In the genomic region with DNA sequence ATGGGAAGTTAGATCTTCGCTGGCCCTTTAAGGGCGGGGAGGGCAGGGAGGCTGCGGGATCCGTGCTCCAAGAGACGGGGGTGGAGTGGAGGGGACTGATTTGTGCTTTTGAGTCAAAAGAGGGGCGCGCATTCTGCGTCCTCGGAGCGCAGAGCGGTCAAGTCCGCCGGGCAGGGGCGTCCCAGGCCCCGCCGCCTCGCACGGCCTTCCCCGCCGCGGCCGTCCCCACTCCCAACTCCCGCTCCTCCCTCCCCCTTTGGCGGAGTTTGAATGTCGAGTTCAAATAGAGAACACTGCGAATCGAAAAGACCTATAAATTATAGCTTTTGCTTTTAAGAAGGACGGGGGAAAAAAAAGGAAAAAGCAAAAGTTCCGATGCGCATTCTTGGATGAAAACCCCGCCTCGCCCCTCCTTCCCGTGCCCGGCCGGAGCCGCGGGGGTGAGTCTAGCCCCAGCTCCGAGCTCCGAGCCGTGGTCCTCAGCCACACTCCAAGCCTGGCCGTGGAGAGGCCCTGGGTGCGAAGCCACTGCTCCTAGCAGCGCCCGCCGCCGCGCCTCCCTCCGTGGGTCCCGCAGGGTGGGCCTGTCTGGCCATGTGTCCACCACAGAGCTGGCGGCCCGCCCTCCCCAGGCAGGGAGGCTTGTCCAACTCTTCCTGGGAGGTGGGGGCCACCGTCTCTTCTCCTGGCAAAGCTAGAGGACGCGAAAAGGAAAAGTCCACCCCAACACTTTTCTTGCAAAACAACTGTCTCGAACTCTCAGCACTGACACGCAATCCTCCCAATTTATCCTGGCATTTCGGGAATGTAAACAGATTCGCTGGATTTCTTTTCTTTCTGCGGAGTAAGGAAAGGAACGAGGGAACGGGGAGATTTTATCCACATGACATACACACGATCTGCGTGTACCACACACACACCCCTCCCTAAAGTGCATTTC, we compare ENCODE assay signal across 8 cellular contexts. TPM values are rescaled to one million over a fixed set of nuclear protein-coding genes. Genes with fewer than 3 reads are reported as not detected.
A peak's percentile ranks its signal among the peaks of the same experiment; 100 is the strongest.
DNase-seq lines count a peak whose midpoint lies in the region; ATAC-seq, FAIRE-seq and TF ChIP-seq lines count a peak whose summit lies in the region.

No MANE protein-coding gene starts in this region.

- peak overlapping the region; percentile 35 for H3K4me3 Mint-ChIP-seq in natural killer cell
- H3K4me3 Mint-ChIP-seq in natural killer cell treated with Interleukin-12 subunit alpha and Interleukin-12 subunit beta and Interleukin-15 and Interleukin-18, amount 100 ng/mL, for 72 hours, result no peak overlapping the region
- peak overlapping the region; percentile 63 for H3K4me3 Mint-ChIP-seq in mesothelial cell of epicardium
- no peak overlapping the region for H3K4me3 Mint-ChIP-seq in activated CD4-positive, alpha-beta memory T cell treated with anti-CD3 and anti-CD28 coated beads for 36 hours

- H3K27ac Mint-ChIP-seq in natural killer cell, result no peak overlapping the region
- H3K27ac Mint-ChIP-seq in natural killer cell treated with Interleukin-12 subunit alpha and Interleukin-12 subunit beta and Interleukin-15 and Interleukin-18, amount 100 ng/mL, for 72 hours, result no peak overlapping the region
- peak overlapping the region; percentile 91 for H3K27ac Mint-ChIP-seq in mesothelial cell of epicardium
- H3K27ac Mint-ChIP-seq in activated CD4-positive, alpha-beta memory T cell treated with anti-CD3 and anti-CD28 coated beads for 36 hours, result no peak overlapping the region

- FAIRE-seq in D721Med (lab: Jason Lieb, UNC), result no peak

- H3K9me3 Mint-ChIP-seq in natural killer cell (no peaks in the 10 kb centered on the region), mesothelial cell of epicardium (no peaks in the 10 kb centered on the region)
- no peaks in the 10 kb centered on the region for H3K9me3 Mint-ChIP-seq in natural killer cell treated with Interleukin-12 subunit alpha and Interleukin-12 subunit beta and Interleukin-15 and Interleukin-18, amount 100 ng/mL, for 72 hours
- no peaks in the 10 kb centered on the region for H3K9me3 Mint-ChIP-seq in activated CD4-positive, alpha-beta memory T cell treated with anti-CD3 and anti-CD28 coated beads for 36 hours

- H3K4me3 ChIP-seq in choroid plexus epithelial cell (ENCODE audit: low read depth, low read length), result peak overlapping the region; percentile 57

- H3K4me1 Mint-ChIP-seq in natural killer cell, result peaks cover 7 to 9% of the 10 kb centered on the region in 2 donors
- peaks cover 5 to 12% of the 10 kb centered on the region in 2 donors for H3K4me1 Mint-ChIP-seq in natural killer cell treated with Interleukin-12 subunit alpha and Interleukin-12 subunit beta and Interleukin-15 and Interleukin-18, amount 100 ng/mL, for 72 hours (ENCODE audit: low read depth in 2 of 2)
- peaks cover 37% of the 10 kb centered on the region for H3K4me1 Mint-ChIP-seq in mesothelial cell of epicardium
- H3K4me1 Mint-ChIP-seq in activated CD4-positive, alpha-beta memory T cell treated with anti-CD3 and anti-CD28 coated beads for 36 hours (ENCODE audit: low read depth), result peaks cover 10% of the 10 kb centered on the region

- ATAC-seq in natural killer cell, result no peak
- ATAC-seq in natural killer cell treated with Interleukin-12 subunit alpha and Interleukin-12 subunit beta and Interleukin-15 and Interleukin-18, amount 100 ng/mL, for 72 hours, result no peak

- intact Hi-C loops in natural killer cell (cut with micrococcal nuclease), result no loop called here
- intact Hi-C loops in activated CD4-positive, alpha-beta memory T cell treated with anti-CD3 and anti-CD28 coated beads for 36 hours (cut with micrococcal nuclease), result no loop called here

- no peak for TF ChIP-seq CTCF in natural killer cell (IDR thresholded peaks at IDR 0.05)
- no peak for TF ChIP-seq CTCF in choroid plexus epithelial cell (conservative IDR thresholded peaks at IDR 0.05; ENCODE audit: low read depth, low read length)
- no peak for TF ChIP-seq CTCF in mesothelial cell of epicardium (IDR thresholded peaks at IDR 0.05; ENCODE audit: unreplicated experiment)
- no peak for TF ChIP-seq CTCF in D721Med (IDR thresholded peaks at IDR 0.05; ENCODE audit: insufficient read depth, missing control alignments)
- TF ChIP-seq CTCF in GM10248 (IDR thresholded peaks at IDR 0.05; ENCODE audit: control extremely low read depth, extremely low read depth, low read depth, missing control alignments), result no peak

- CTCF ChIA-PET in activated CD4-positive, alpha-beta memory T cell treated with anti-CD3 and anti-CD28 coated beads for 36 hours (lab: Charles Lee), result interaction anchor here (0.6 to 2.7 kb wide), 5 partner anchors 15 to 52 kb away, joined by 3 to 9 read pairs (median 3); partner anchors contain the start of gene CBX4
- CTCF ChIA-PET in GM10248 (lab: Yijun Ruan, JAX), result interaction anchor here (1.7 kb wide), 1 partner anchor 42 kb away, joined by 5 read pairs; no protein-coding TSS in a partner anchor

- DNase-seq in natural killer cell (no peak), choroid plexus epithelial cell (ENCODE audit: low read depth) (peak; percentile 70), mesothelial cell of epicardium (ENCODE audit: low spot score in 2 of 2, unreplicated experiment in 2 of 2) (peak in 1 of 2 experiments; percentile 66), D721Med (ENCODE audit: insufficient read length, low spot score) (no peak), GM10248 (ENCODE audit: extremely low spot score) (no peak)
- no peak for DNase-seq in natural killer cell treated with Interleukin-12 subunit alpha and Interleukin-12 subunit beta and Interleukin-15 and Interleukin-18, amount 100 ng/mL, for 72 hours (ENCODE audit: low spot score)
- no peak for DNase-seq in activated naive CD4-positive, alpha-beta T cell (lab: John Stamatoyannopoulos, UW)
- DNase-seq in activated CD4-positive, alpha-beta memory T cell treated with anti-CD3 and anti-CD28 coated beads for 36 hours, result no peak

- POLR2A ChIA-PET in activated CD4-positive, alpha-beta memory T cell treated with anti-CD3 and anti-CD28 coated beads for 36 hours (lab: Charles Lee), result no interaction called here
- POLR2A ChIA-PET in GM10248 (lab: Yijun Ruan, JAX), result no interaction called here

- H3K27me3 Mint-ChIP-seq in natural killer cell (ENCODE audit: low read depth in 2 of 2) (peaks cover 12 to 28% of the 10 kb centered on the region in 2 donors), mesothelial cell of epicardium (ENCODE audit: low read depth) (peaks cover 44% of the 10 kb centered on the region)
- peaks cover 18 to 19% of the 10 kb centered on the region in 2 donors for H3K27me3 Mint-ChIP-seq in natural killer cell treated with Interleukin-12 subunit alpha and Interleukin-12 subunit beta and Interleukin-15 and Interleukin-18, amount 100 ng/mL, for 72 hours
- H3K27me3 Mint-ChIP-seq in activated CD4-positive, alpha-beta memory T cell treated with anti-CD3 and anti-CD28 coated beads for 36 hours, result peaks cover 33% of the 10 kb centered on the region

- H3K36me3 Mint-ChIP-seq in natural killer cell (no peaks in the 10 kb centered on the region), mesothelial cell of epicardium (no peaks in the 10 kb centered on the region)
- no peaks in the 10 kb centered on the region for H3K36me3 Mint-ChIP-seq in natural killer cell treated with Interleukin-12 subunit alpha and Interleukin-12 subunit beta and Interleukin-15 and Interleukin-18, amount 100 ng/mL, for 72 hours
- no peaks in the 10 kb centered on the region for H3K36me3 Mint-ChIP-seq in activated CD4-positive, alpha-beta memory T cell treated with anti-CD3 and anti-CD28 coated beads for 36 hours

RNA-seq across cellular contexts. Expression of gene CBX8, which starts 3.6 kb away (rescaled TPM):
- total RNA-seq in natural killer cell, result 1 to 10 TPM; 4.0 to 6.4 (median 5.8) TPM
- 10 to 100 TPM in 1 of 2 donors, 1 to 10 TPM in 1; 9.8 to 46.4 TPM for total RNA-seq in natural killer cell treated with Interleukin-12 subunit alpha and Interleukin-12 subunit beta and Interleukin-15 and Interleukin-18, amount 100 ng/mL, for 72 hours
- total RNA-seq in mesothelial cell of epicardium, result 15.5 to 18.6 TPM (median 16.3 TPM) in 3 replicates
- total RNA-seq in activated CD4-positive, alpha-beta memory T cell treated with anti-CD3 and anti-CD28 coated beads for 36 hours, result 1 to 10 TPM; 4.5 to 4.6 TPM

RNA-seq across cellular contexts. Expression of gene CBX2, which starts 15.3 kb away (rescaled TPM):
- total RNA-seq in natural killer cell (1 to 10 TPM in 1 of 3 donors, under 1 TPM in 1, not detected in 1; 0.18 to 1.3 TPM), mesothelial cell of epicardium (47.1 to 49.7 TPM (median 48.6 TPM) in 3 replicates)
- total RNA-seq in natural killer cell treated with Interleukin-12 subunit alpha and Interleukin-12 subunit beta and Interleukin-15 and Interleukin-18, amount 100 ng/mL, for 72 hours, result 1 to 10 TPM in 1 of 2 donors, under 1 TPM in 1; 0.95 to 2.1 TPM
- 1 to 10 TPM; 2.5 to 3.1 TPM for total RNA-seq in activated CD4-positive, alpha-beta memory T cell treated with anti-CD3 and anti-CD28 coated beads for 36 hours

RNA-seq across cellular contexts. Expression of gene CBX4, which starts 46.0 kb away (rescaled TPM):
- 100 to 1,000 TPM; 147 to 220 (median 217) TPM for total RNA-seq in natural killer cell
- total RNA-seq in natural killer cell treated with Interleukin-12 subunit alpha and Interleukin-12 subunit beta and Interleukin-15 and Interleukin-18, amount 100 ng/mL, for 72 hours, result 10 to 100 TPM; 26.2 to 58.3 TPM
- 30.8 to 35.0 TPM (median 32.1 TPM) in 3 replicates for total RNA-seq in mesothelial cell of epicardium
- total RNA-seq in activated CD4-positive, alpha-beta memory T cell treated with anti-CD3 and anti-CD28 coated beads for 36 hours, result 10 to 100 TPM; 14.0 to 14.2 TPM

Comparison
In these comparisons a context has a peak if more than half of its experiments do, and no peak if none do; other contexts are left out.
1. H3K4me3 Mint-ChIP-seq: peak in natural killer cell (single experiment) and mesothelial cell of epicardium (single experiment); none in natural killer cell treated with Interleukin-12 subunit alpha and Interleukin-12 subunit beta and Interleukin-15 and Interleukin-18, amount 100 ng/mL, for 72 hours (single experiment) and activated CD4-positive, alpha-beta memory T cell treated with anti-CD3 and anti-CD28 coated beads for 36 hours (single experiment).
2. RNA of gene CBX2, which starts 15.3 kb away (total RNA-seq): 47.1 to 49.7 TPM in mesothelial cell of epicardium; 2.5 to 3.1 TPM in activated CD4-positive, alpha-beta memory T cell treated with anti-CD3 and anti-CD28 coated beads for 36 hours, 0.95 to 2.1 TPM in natural killer cell treated with Interleukin-12 subunit alpha and Interleukin-12 subunit beta and Interleukin-15 and Interleukin-18, amount 100 ng/mL, for 72 hours and 0.18 to 1.3 TPM in natural killer cell; every median in the first group is over 10 times any median in the second.